8 cellular contexts compared by ENCODE assay signal in the genomic region with DNA sequence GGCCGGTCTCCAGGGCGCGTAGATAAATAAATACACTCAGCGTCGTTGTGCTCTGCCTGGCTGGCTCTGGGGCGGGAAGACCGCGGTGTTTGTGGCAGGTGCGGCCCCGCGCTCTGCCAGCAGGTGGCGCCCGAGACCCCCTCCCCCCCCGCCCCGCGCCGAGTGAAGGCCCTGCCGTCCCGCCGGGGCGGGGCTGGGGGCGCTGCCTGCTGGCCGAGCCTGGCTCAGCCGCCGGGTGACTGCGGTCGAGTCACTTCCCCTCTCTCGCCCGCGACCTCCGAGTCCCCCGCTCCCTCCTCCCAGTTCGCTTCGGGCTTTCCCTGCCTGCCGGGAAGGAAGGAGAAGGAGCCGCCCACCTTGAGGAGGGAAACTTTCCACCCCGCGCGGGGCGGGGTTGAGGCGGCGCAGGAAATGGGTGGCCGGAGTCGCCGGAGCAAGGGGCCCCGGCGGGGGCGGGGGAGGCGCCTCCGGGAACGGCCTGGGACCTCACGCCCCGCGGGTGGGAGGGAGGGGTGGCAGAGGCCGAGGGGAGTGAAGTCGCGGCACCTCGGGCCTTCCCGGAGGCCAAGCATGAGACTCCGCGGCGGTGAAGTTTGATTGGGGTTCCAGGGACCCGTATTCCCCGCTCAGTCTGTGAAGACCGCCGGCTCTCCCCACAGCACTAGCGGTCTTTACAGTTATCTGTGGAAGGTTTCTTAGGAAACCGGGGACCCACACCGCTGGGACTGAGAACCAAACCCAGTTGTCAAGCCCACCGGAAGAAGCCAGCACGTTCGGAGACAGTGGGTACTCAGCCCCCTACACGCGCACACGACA. TPM values are rescaled to one million over a fixed set of nuclear protein-coding genes. Genes with fewer than 3 reads are reported as not detected.
DNase-seq lines count a peak whose midpoint lies in the region; ATAC-seq and TF ChIP-seq lines count a peak whose summit lies in the region.

No MANE protein-coding gene starts in this region.

- no peaks in the 10 kb centered on the region for H4K20me1 ChIP-seq in KMS-11 (ENCODE audit: insufficient read depth)

- H3K9ac ChIP-seq in KMS-11, result peak overlapping the region; percentile 44; the same call in 1 of the 2 replicates
- H3K9ac ChIP-seq in parathyroid adenoma, result no peak overlapping the region

- no peaks in the 10 kb centered on the region for H3K27me3 ChIP-seq in KMS-11 (ENCODE audit: insufficient read depth, low read depth)
- no peaks in the 10 kb centered on the region for H3K27me3 ChIP-seq in parathyroid adenoma (ENCODE audit: control insufficient read depth, insufficient read depth, low read length)
- no peaks in the 10 kb centered on the region for H3K27me3 ChIP-seq in tibial artery

- in situ Hi-C loops in Caki2 (cut with HindIII; ENCODE audit: low pct_unique_long_range_greater_than_20kb, low sequenced_read_pairs), result no loop called here

- peaks cover 26% of the 10 kb centered on the region for H3K36me3 Mint-ChIP-seq in activated naive CD8-positive, alpha-beta T cell treated with anti-CD3 and anti-CD28 coated beads for 36 hours

- peak overlapping the region; percentile 93 for H3K27ac Mint-ChIP-seq in activated naive CD8-positive, alpha-beta T cell treated with anti-CD3 and anti-CD28 coated beads for 36 hours

- H2AFZ ChIP-seq in KMS-11 (ENCODE audit: low read depth), result no peak overlapping the region
- H2AFZ ChIP-seq in parathyroid adenoma, result peak overlapping the region; percentile 22

- intact Hi-C loops in Right ventricle myocardium inferior (cut with DNase I), result loop anchor here (1.0 to 5.0 kb wide), 3 partner anchors 34 to 157 kb away; no protein-coding TSS in a partner anchor
- intact Hi-C loops in tibial artery (cut with DNase I; ENCODE audit: low total_unique reads), result no loop called here

- TF ChIP-seq CTCF in KMS-11 (conservative IDR thresholded peaks at IDR 0.05; ENCODE audit: low read depth, low read length) (peak; percentile 55), parathyroid adenoma (IDR thresholded peaks at IDR 0.05) (peak; percentile 63), tibial artery (IDR thresholded peaks at IDR 0.05) (peak; percentile 87 to 97)

- H3K4me3 ChIP-seq in KMS-11 (IDR thresholded peaks at IDR 0.05; ENCODE audit: insufficient read depth, low read depth, low read length), result no peak overlapping the region
- peak overlapping the region; percentile 50 for H3K4me3 ChIP-seq in parathyroid adenoma (ENCODE audit: low read depth, low read length)
- H3K4me3 ChIP-seq in tibial artery, result peak overlapping the region; percentile 94 to 96

- H3K27me3 Mint-ChIP-seq in activated naive CD8-positive, alpha-beta T cell treated with anti-CD3 and anti-CD28 coated beads for 36 hours, result no peaks in the 10 kb centered on the region

- H3K4me2 ChIP-seq in KMS-11 (peak overlapping the region; percentile 95), parathyroid adenoma (ENCODE audit: low read length) (peak overlapping the region; percentile 70)

- H3K79me2 ChIP-seq in KMS-11 (ENCODE audit: insufficient read depth, low read depth) (peaks cover 50% of the 10 kb centered on the region), parathyroid adenoma (no peaks in the 10 kb centered on the region)

- peak; percentile 34 for ATAC-seq in GM21381 (IDR thresholded peaks at IDR 0.05; ENCODE audit: unreplicated experiment)
- peak; percentile 65 for ATAC-seq in Right ventricle myocardium inferior

- H3K36me3 ChIP-seq in KMS-11 (ENCODE audit: insufficient read depth) (no peaks in the 10 kb centered on the region), parathyroid adenoma (ENCODE audit: control insufficient read depth, insufficient read depth, low read length) (no peaks in the 10 kb centered on the region), tibial artery (peaks cover 5 to 14% (median 7%) of the 10 kb centered on the region in 3 donors)

- H3K4me1 Mint-ChIP-seq in activated naive CD8-positive, alpha-beta T cell treated with anti-CD3 and anti-CD28 coated beads for 36 hours, result peaks cover 53% of the 10 kb centered on the region

- H3K4me1 ChIP-seq in KMS-11 (ENCODE audit: low read depth, poor library complexity, severe bottlenecking) (peaks cover 43% of the 10 kb centered on the region), parathyroid adenoma (peaks cover 10% of the 10 kb centered on the region), tibial artery (peaks cover 0 to 75% (median 56%) of the 10 kb centered on the region in 4 donors)

- peak overlapping the region; percentile 82 for H3K4me3 Mint-ChIP-seq in activated naive CD8-positive, alpha-beta T cell treated with anti-CD3 and anti-CD28 coated beads for 36 hours

- peak overlapping the region; percentile 63 for H3K27ac ChIP-seq in KMS-11
- peak overlapping the region; percentile 90 for H3K27ac ChIP-seq in parathyroid adenoma
- H3K27ac ChIP-seq in tibial artery, result peak overlapping the region; percentile 93 to 98

- peak; percentile 98 for DNase-seq in Caki2 (ENCODE audit: low read depth)
- peak; percentile 97 for DNase-seq in SKM-1 (lab: John Stamatoyannopoulos, UW; ENCODE audit: unreplicated experiment)
- DNase-seq in activated naive CD8-positive, alpha-beta T cell treated with anti-CD3 and anti-CD28 coated beads for 36 hours, result peak; percentile 96
- DNase-seq in Right ventricle myocardium inferior (ENCODE audit: missing footprints), result peak; percentile 98
- peak; percentile 91 to 97 for DNase-seq in tibial artery

- H3K9me3 ChIP-seq in parathyroid adenoma (ENCODE audit: control insufficient read depth, low read length), result no peaks in the 10 kb centered on the region
- no peaks in the 10 kb centered on the region for H3K9me3 ChIP-seq in tibial artery

- H3K9me3 Mint-ChIP-seq in activated naive CD8-positive, alpha-beta T cell treated with anti-CD3 and anti-CD28 coated beads for 36 hours, result no peaks in the 10 kb centered on the region

RNA-seq across cellular contexts. Expression of a gene that starts 1.5 kb away (rescaled TPM):
- total RNA-seq in Caki2 (2014; rRNA removed; shearing (Covaris generic); ENCODE audit: low replicate concordance), result 35.3 and 39.2 TPM in 2 replicates
- total RNA-seq in activated naive CD8-positive, alpha-beta T cell treated with anti-CD3 and anti-CD28 coated beads for 36 hours, result 10 to 100 TPM; 55.7 to 60.0 TPM
- 61.0 TPM for total RNA-seq in Right ventricle myocardium inferior

RNA-seq across cellular contexts. Expression of a gene that starts 2.0 kb away (rescaled TPM):
- total RNA-seq in Caki2 (2014; rRNA removed; shearing (Covaris generic); ENCODE audit: low replicate concordance), result 18.4 and 53.5 TPM in 2 replicates
- 10 to 100 TPM; 13.6 to 15.0 TPM for total RNA-seq in activated naive CD8-positive, alpha-beta T cell treated with anti-CD3 and anti-CD28 coated beads for 36 hours
- 45.1 TPM for total RNA-seq in Right ventricle myocardium inferior

RNA-seq across cellular contexts. Expression of a gene that starts 4.1 kb away (rescaled TPM):
- 90.4 and 96.5 TPM in 2 replicates for total RNA-seq in Caki2 (2014; rRNA removed; shearing (Covaris generic); ENCODE audit: low replicate concordance)
- 10 to 100 TPM; 59.1 to 63.3 TPM for total RNA-seq in activated naive CD8-positive, alpha-beta T cell treated with anti-CD3 and anti-CD28 coated beads for 36 hours
- total RNA-seq in Right ventricle myocardium inferior, result 23.3 TPM

RNA-seq across cellular contexts. Expression of a gene that starts 16.2 kb away (rescaled TPM):
- total RNA-seq in Caki2 (2014; rRNA removed; shearing (Covaris generic); ENCODE audit: low replicate concordance), result 74.6 and 77.7 TPM in 2 replicates
- 10 to 100 TPM; 35.5 to 36.0 TPM for total RNA-seq in activated naive CD8-positive, alpha-beta T cell treated with anti-CD3 and anti-CD28 coated beads for 36 hours
- total RNA-seq in Right ventricle myocardium inferior, result 72.3 TPM

RNA-seq across cellular contexts. Expression of a gene that starts 21.2 kb away (rescaled TPM):
- not detected in 2 replicates for total RNA-seq in Caki2 (2014; rRNA removed; shearing (Covaris generic); ENCODE audit: low replicate concordance)
- under 1 TPM; 0.37 to 0.62 TPM for total RNA-seq in activated naive CD8-positive, alpha-beta T cell treated with anti-CD3 and anti-CD28 coated beads for 36 hours
- 0.43 TPM for total RNA-seq in Right ventricle myocardium inferior
